Comparison of ENCODE assay signal across 19 cellular contexts in genomic region chrX:11557120-11557519, GRCh38.
DNase-seq lines count a peak whose midpoint lies in the region; ATAC-seq and TF ChIP-seq lines count a peak whose summit lies in the region.
"Had no signal": no experiment of that assay in that cellular context is flagged by ENCODE, and none has a peak within 500 bp of the region (broad histone marks: within the 10 kb centered on the region; RNA-seq: fewer than 3 reads in every experiment).

No MANE protein-coding gene starts in this region.

- no peaks in the 10 kb centered on the region for H3K27me3 Mint-ChIP-seq in chondrocyte (ENCODE audit: low read depth)
- H3K27me3 Mint-ChIP-seq in activated CD8-positive, alpha-beta T cell treated with anti-CD3 and anti-CD28 coated beads, Interleukin-2, amount 10 ng/mL, durations not matched to agents 7 days and 5 days (ENCODE audit: low read depth): peaks cover 6% of the 10 kb centered on the region

- H3K18ac ChIP-seq in mesenchymal stem cell (ENCODE audit: low read depth in 1 of 2, low read length in 2 of 2): no peak overlapping the region

- H3K27ac ChIP-seq in mesenchymal stem cell (ENCODE audit: low read length, poor library complexity, severe bottlenecking): no peak overlapping the region
- no peak overlapping the region for H3K27ac ChIP-seq in prostate gland
- H3K27ac ChIP-seq: C4-2B, right atrium auricular region had no signal

- no peak overlapping the region for H3K4me2 ChIP-seq in mesenchymal stem cell (ENCODE audit: low read length, poor library complexity, severe bottlenecking)

- H3K4me1 ChIP-seq in mesenchymal stem cell (ENCODE audit: control insufficient read depth, insufficient read depth, low read depth, low read length) (no peaks in the 10 kb centered on the region), prostate gland (replicated peaks) (no peaks in the 10 kb centered on the region)
- H3K4me1 ChIP-seq: right atrium auricular region had no signal

- no peak overlapping the region for H2AFZ ChIP-seq in mesenchymal stem cell (ENCODE audit: low read depth, low read length)

- no peak overlapping the region for H3K4me3 ChIP-seq in mesenchymal stem cell (ENCODE audit: insufficient read depth in 1 of 2, low read depth in 1 of 2, low read length in 2 of 2)
- H3K4me3 ChIP-seq in prostate gland: no peak overlapping the region
- H3K4me3 ChIP-seq: HAP-1, right atrium auricular region had no signal

- no CpG with 5 or more reads among the region's 2 CpGs for WGBS in mesenchymal stem cell
- 12% methylated on average over 2 of the region's 2 CpGs for WGBS in prostate gland

- POLR2A ChIA-PET in activated CD8-positive, alpha-beta T cell treated with anti-CD3 and anti-CD28 coated beads, Interleukin-2, amount 10 ng/mL, durations not matched to agents 7 days and 5 days (lab: Charles Lee): no interaction called here

- H2BK15ac ChIP-seq in mesenchymal stem cell (ENCODE audit: low read depth, poor library complexity, severe bottlenecking): no peak overlapping the region

- intact Hi-C loops in prostate gland (cut with DNase I): no loop called here

- CTCF ChIA-PET in activated CD8-positive, alpha-beta T cell treated with anti-CD3 and anti-CD28 coated beads, Interleukin-2, amount 10 ng/mL, durations not matched to agents 7 days and 5 days (lab: Charles Lee): no interaction called here

- no peaks in the 10 kb centered on the region for H3K9me3 ChIP-seq in mesenchymal stem cell (ENCODE audit: control insufficient read depth, low read length)
- no peaks in the 10 kb centered on the region for H3K9me3 ChIP-seq in prostate gland
- H3K9me3 ChIP-seq: HAP-1, right atrium auricular region had no signal

- no peak overlapping the region for H2AK5ac ChIP-seq in mesenchymal stem cell (ENCODE audit: low read length, severe bottlenecking)

- no peak overlapping the region for H3K4ac ChIP-seq in mesenchymal stem cell (ENCODE audit: low read depth in 1 of 2, low read length in 2 of 2)

- no peak overlapping the region for H3K4me3 Mint-ChIP-seq in chondrocyte (ENCODE audit: unreplicated experiment)
- H3K4me3 Mint-ChIP-seq in activated CD8-positive, alpha-beta T cell treated with anti-CD3 and anti-CD28 coated beads, Interleukin-2, amount 10 ng/mL, durations not matched to agents 7 days and 5 days: no peak overlapping the region

- H2BK12ac ChIP-seq in mesenchymal stem cell (ENCODE audit: low read length in 2 of 2): no peak overlapping the region

- H3K23ac ChIP-seq in mesenchymal stem cell (ENCODE audit: low read length in 2 of 2): no peak overlapping the region

- no peak overlapping the region for H4K8ac ChIP-seq in mesenchymal stem cell (ENCODE audit: low read length)

- no peak overlapping the region for H2BK120ac ChIP-seq in mesenchymal stem cell (ENCODE audit: low read depth, low read length)

- TF ChIP-seq CTCF in chondrocyte (IDR thresholded peaks at IDR 0.05): no peak
- no peak for TF ChIP-seq CTCF in prostate gland (IDR thresholded peaks at IDR 0.05)

- no peak for TF ChIP-seq POLR2A in prostate gland (IDR thresholded peaks at IDR 0.05)

- no peaks in the 10 kb centered on the region for H3K36me3 ChIP-seq in mesenchymal stem cell (ENCODE audit: control insufficient read depth in 1 of 2, insufficient read depth in 2 of 2, low read depth in 1 of 2, low read length in 2 of 2)
- no peaks in the 10 kb centered on the region for H3K36me3 ChIP-seq in prostate gland
- H3K36me3 ChIP-seq: HAP-1, right atrium auricular region had no signal

- H3K27ac Mint-ChIP-seq in chondrocyte (ENCODE audit: unreplicated experiment): peak overlapping the region; percentile 75
- no peak overlapping the region for H3K27ac Mint-ChIP-seq in activated CD8-positive, alpha-beta T cell treated with anti-CD3 and anti-CD28 coated beads, Interleukin-2, amount 10 ng/mL, durations not matched to agents 7 days and 5 days

- no peak for ATAC-seq in activated CD8-positive, alpha-beta T cell treated with anti-CD3 and anti-CD28 coated beads, Interleukin-2, amount 10 ng/mL, durations not matched to agents 7 days and 5 days
- ATAC-seq: Panc1 had no signal

- no peaks in the 10 kb centered on the region for H3K27me3 ChIP-seq in mesenchymal stem cell (ENCODE audit: control insufficient read depth in 1 of 2, insufficient read depth in 1 of 2, low read length in 2 of 2)
- no peaks in the 10 kb centered on the region for H3K27me3 ChIP-seq in prostate gland (replicated peaks; ENCODE audit: insufficient read depth)
- H3K27me3 ChIP-seq: right atrium auricular region had no signal

- H3K79me1 ChIP-seq in mesenchymal stem cell (replicated peaks; ENCODE audit: low read length, poor library complexity, severe bottlenecking): no peaks in the 10 kb centered on the region

- peaks cover 8% of the 10 kb centered on the region for H3K4me1 Mint-ChIP-seq in chondrocyte (ENCODE audit: low read depth)
- H3K4me1 Mint-ChIP-seq in activated CD8-positive, alpha-beta T cell treated with anti-CD3 and anti-CD28 coated beads, Interleukin-2, amount 10 ng/mL, durations not matched to agents 7 days and 5 days (ENCODE audit: low read depth): no peaks in the 10 kb centered on the region

- peak; percentile 58 for DNase-seq in COLO829 (ENCODE audit: low spot score)
- peak; percentile 3 for DNase-seq in NCI-H460 (ENCODE audit: extremely low read depth, low read depth)
- DNase-seq in chondrocyte (ENCODE audit: low spot score): no peak
- DNase-seq in mesenchymal stem cell: peak; percentile 17
- no peak for DNase-seq in NAMALWA (ENCODE audit: low spot score)
- no peak for DNase-seq in NCI-H1417 treated with DMSO at 0.1 percent for 48 hours (lab: John Stamatoyannopoulos, UW)
- no peak for DNase-seq in prostate gland (ENCODE audit: low spot score)
- DNase-seq in activated CD8-positive, alpha-beta T cell treated with anti-CD3 and anti-CD28 coated beads, Interleukin-2, amount 10 ng/mL, durations not matched to agents 7 days and 5 days: no peak
- DNase-seq: activated CD4-positive, alpha-beta T cell treated with anti-CD3 and anti-CD28 coated beads, Interleukin-2, amount 50 U/mL, for 48 hours; activated effector memory CD4-positive, alpha-beta T cell treated with Interleukin-2 at 50 U/mL for 16 hours; central memory CD4-positive, alpha-beta T cell; erythroblast; NCI-H1048; NCI-H345; stimulated activated naive CD4-positive, alpha-beta T cell had no signal

- peak overlapping the region; percentile 6 for H3K9ac ChIP-seq in mesenchymal stem cell (ENCODE audit: low read length)

- no peak overlapping the region for H3K14ac ChIP-seq in mesenchymal stem cell (ENCODE audit: low read length in 2 of 2)

- no peaks in the 10 kb centered on the region for H3K36me3 Mint-ChIP-seq in chondrocyte (ENCODE audit: low read depth)
- H3K36me3 Mint-ChIP-seq in activated CD8-positive, alpha-beta T cell treated with anti-CD3 and anti-CD28 coated beads, Interleukin-2, amount 10 ng/mL, durations not matched to agents 7 days and 5 days (ENCODE audit: low read depth): no peaks in the 10 kb centered on the region

- H3K9me3 Mint-ChIP-seq in chondrocyte (ENCODE audit: low read depth): peaks cover 8% of the 10 kb centered on the region
- H3K9me3 Mint-ChIP-seq in activated CD8-positive, alpha-beta T cell treated with anti-CD3 and anti-CD28 coated beads, Interleukin-2, amount 10 ng/mL, durations not matched to agents 7 days and 5 days (ENCODE audit: insufficient read depth): no peaks in the 10 kb centered on the region

- H4K91ac ChIP-seq in mesenchymal stem cell (ENCODE audit: low read length): no peak overlapping the region

- H2BK5ac ChIP-seq in mesenchymal stem cell (ENCODE audit: low read depth, low read length, poor library complexity, severe bottlenecking): no peak overlapping the region

Comparison
In these comparisons a context has a peak if more than half of its experiments do, and no peak if none do; other contexts are left out.
1. DNase-seq: peak in COLO829 (single experiment), NCI-H460 (single experiment) and mesenchymal stem cell (single experiment); none in chondrocyte (single experiment), NAMALWA (single experiment), NCI-H1417 treated with DMSO at 0.1 percent for 48 hours (single experiment), prostate gland (single experiment) and activated CD8-positive, alpha-beta T cell treated with anti-CD3 and anti-CD28 coated beads, Interleukin-2, amount 10 ng/mL, durations not matched to agents 7 days and 5 days (single experiment).